Comparison of ENCODE assay signal across 10 cellular contexts in the genomic region with DNA sequence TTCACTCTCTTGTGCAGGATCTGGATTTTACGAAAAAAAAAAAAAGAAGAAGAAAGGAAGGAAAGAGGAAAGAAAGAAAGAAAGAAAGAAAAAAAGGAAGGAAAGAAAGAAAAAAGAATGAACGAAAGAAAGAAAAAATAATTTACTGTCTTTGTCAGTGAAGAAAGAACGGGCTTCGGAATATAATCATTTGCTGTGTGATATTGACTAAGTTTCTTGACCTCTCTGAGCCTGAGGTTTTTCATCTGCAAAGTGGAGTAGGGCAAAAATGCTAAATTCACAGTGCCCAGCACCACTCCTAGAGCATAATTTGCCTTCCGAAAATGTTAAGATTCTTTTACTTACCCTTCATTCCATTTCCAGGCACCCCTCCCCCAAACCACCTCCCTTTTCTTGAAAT. TPM values are rescaled to one million over a fixed set of nuclear protein-coding genes. Genes with fewer than 3 reads are reported as not detected.
A peak's percentile ranks its signal among the peaks of the same experiment; 100 is the strongest.
DNase-seq lines count a peak whose midpoint lies in the region; ATAC-seq, FAIRE-seq and TF ChIP-seq lines count a peak whose summit lies in the region.
"Had no signal": no experiment of that assay in that cellular context is flagged by ENCODE, and none has a peak within 500 bp of the region (broad histone marks: within the 10 kb centered on the region; RNA-seq: fewer than 3 reads in every experiment).

No MANE protein-coding gene starts in this region.

- FAIRE-seq in GM12892 (lab: Jason Lieb, UNC), result peak; percentile 51

- TF ChIP-seq CTCF in SU-DHL-6 (IDR thresholded peaks at IDR 0.05; ENCODE audit: insufficient read depth, low read length, poor library complexity, severe bottlenecking) (no peak), fibroblast of lung (conservative IDR thresholded peaks at IDR 0.05 in 1 of 2, IDR thresholded peaks at IDR 0.05 in 1 of 2; ENCODE audit: low read depth in 1 of 2, low read length in 2 of 2) (no peak)

- no peak for ATAC-seq in HG03521 (IDR thresholded peaks at IDR 0.05; ENCODE audit: unreplicated experiment)

- no peak overlapping the region for H3K9ac ChIP-seq in SU-DHL-6 (ENCODE audit: low read length)
- peak overlapping the region; percentile 58 for H3K9ac ChIP-seq in fibroblast of lung (ENCODE audit: insufficient read depth, low read length)

- DNase-seq in GM12892 (ENCODE audit: insufficient read length) (no peak), fibroblast of lung (ENCODE audit: low read depth in 2 of 2) (no peak), skeletal muscle cell (ENCODE audit: low read depth) (no peak), anterior cingulate cortex (lab: John Stamatoyannopoulos, UW) (no peak), OCI-M2 (lab: John Stamatoyannopoulos, UW; ENCODE audit: unreplicated experiment) (no peak), activated gamma-delta T cell (lab: John Stamatoyannopoulos, UW) (no peak)
- DNase-seq: NCI-H2029 had no signal

- H3K79me2 ChIP-seq in SU-DHL-6 (ENCODE audit: insufficient read depth, low read length), result no peaks in the 10 kb centered on the region
- peaks cover 4% of the 10 kb centered on the region for H3K79me2 ChIP-seq in fibroblast of lung (ENCODE audit: control insufficient read depth, insufficient read depth, low read length)

- no peak overlapping the region for H3K4me3 ChIP-seq in SU-DHL-6 (ENCODE audit: insufficient read depth, low read length, poor library complexity, severe bottlenecking)
- peak overlapping the region; percentile 62 to 88 (median 78) for H3K4me3 ChIP-seq in fibroblast of lung (replicated peaks in 1 of 4; ENCODE audit: control extremely low read depth in 1 of 4, insufficient read depth in 1 of 4, low read depth in 3 of 4, low read length in 4 of 4)
- H3K4me3 ChIP-seq in skeletal muscle cell (ENCODE audit: low read depth, low read length), result peak overlapping the region; percentile 68

- no peaks in the 10 kb centered on the region for H4K20me1 ChIP-seq in SU-DHL-6 (ENCODE audit: low read depth, low read length)
- H4K20me1 ChIP-seq in fibroblast of lung (ENCODE audit: control insufficient read depth, extremely low read depth, insufficient read depth, low read length), result no peaks in the 10 kb centered on the region

- TF ChIP-seq POLR2A in GM12892 (IDR thresholded peaks at IDR 0.05; ENCODE audit: low read depth, low read length), result no peak

- no peaks in the 10 kb centered on the region for H3K9me2 ChIP-seq in SU-DHL-6 (replicated peaks; ENCODE audit: insufficient read depth, low read length)

- H2AFZ ChIP-seq in SU-DHL-6 (ENCODE audit: low read depth, low read length, severe bottlenecking) (no peak overlapping the region), fibroblast of lung (ENCODE audit: low read length) (peak overlapping the region; percentile 73)

- H3F3A ChIP-seq in SU-DHL-6 (ENCODE audit: insufficient read depth), result peaks cover 11% of the 10 kb centered on the region; the same call in 1 of the 2 replicates

- H3K4me1 ChIP-seq in fibroblast of lung (ENCODE audit: control insufficient read depth, extremely low read depth, insufficient read depth, low read length), result peaks cover 41% of the 10 kb centered on the region

- H3K27ac ChIP-seq in SU-DHL-6 (ENCODE audit: low read depth, low read length) (no peak overlapping the region), fibroblast of lung (ENCODE audit: insufficient read depth, low read length) (peak overlapping the region; percentile 76)

- no peaks in the 10 kb centered on the region for H3K27me3 ChIP-seq in SU-DHL-6 (ENCODE audit: low read length)
- no peaks in the 10 kb centered on the region for H3K27me3 ChIP-seq in fibroblast of lung (ENCODE audit: control insufficient read depth, insufficient read depth, low read length)
- H3K27me3 ChIP-seq: adrenal gland had no signal

- H3K36me3 ChIP-seq in SU-DHL-6 (ENCODE audit: low read length) (no peaks in the 10 kb centered on the region), fibroblast of lung (ENCODE audit: control insufficient read depth, insufficient read depth, low read length) (peaks cover 11% of the 10 kb centered on the region)
- H3K36me3 ChIP-seq: adrenal gland had no signal

- H3K9me3 ChIP-seq in SU-DHL-6 (ENCODE audit: insufficient read depth, low read length) (no peaks in the 10 kb centered on the region), fibroblast of lung (ENCODE audit: control insufficient read depth, insufficient read depth, low read depth, low read length) (no peaks in the 10 kb centered on the region)
- H3K9me3 ChIP-seq: adrenal gland had no signal

- H3K4me2 ChIP-seq in SU-DHL-6 (ENCODE audit: low read depth, low read length, poor library complexity, severe bottlenecking), result peak overlapping the region; percentile 3
- peak overlapping the region; percentile 88 for H3K4me2 ChIP-seq in fibroblast of lung (ENCODE audit: extremely low read depth, insufficient read depth, low read length)

RNA-seq across cellular contexts. Expression of a gene that starts 0.3 kb away (rescaled TPM):
- 1.6 TPM for polyA plus RNA-seq in GM12892 (2012; ENCODE audit: missing spikeins)
- total RNA-seq in fibroblast of lung, result 1.3 and 2.6 TPM in 2 replicates
- polyA plus RNA-seq in fibroblast of lung, result 0.87 and 2.5 TPM in 2 replicates
- polyA plus RNA-seq in fibroblast of lung (2012), result 4.2 and 10.0 TPM in 2 replicates
- 2.4 and 2.9 TPM in 2 replicates for polyA minus RNA-seq in fibroblast of lung (ENCODE audit: low replicate concordance)

RNA-seq across cellular contexts. Expression of a gene that starts 0.4 kb away (rescaled TPM):
- 17.1 TPM for polyA plus RNA-seq in GM12892 (2012; ENCODE audit: missing spikeins)
- 20.5 and 40.1 TPM in 2 replicates for total RNA-seq in fibroblast of lung
- polyA plus RNA-seq in fibroblast of lung, result 39.4 and 39.5 TPM in 2 replicates
- 44.9 and 52.7 TPM in 2 replicates for polyA plus RNA-seq in fibroblast of lung (2012)
- 110 and 145 TPM in 2 replicates for polyA minus RNA-seq in fibroblast of lung (ENCODE audit: low replicate concordance)

RNA-seq across cellular contexts. Expression of a gene that starts 5.2 kb away (rescaled TPM):
- polyA plus RNA-seq in GM12892 (2012; ENCODE audit: missing spikeins), result 8.8 TPM
- total RNA-seq in fibroblast of lung, result 19.3 and 24.6 TPM in 2 replicates
- polyA plus RNA-seq in fibroblast of lung, result 2.3 and 3.0 TPM in 2 replicates
- 10.5 and 16.2 TPM in 2 replicates for polyA plus RNA-seq in fibroblast of lung (2012)
- 4.1 and 9.3 TPM in 2 replicates for polyA minus RNA-seq in fibroblast of lung (ENCODE audit: low replicate concordance)

RNA-seq across cellular contexts. Expression of a gene that starts 22.9 kb away (rescaled TPM):
- 15.9 TPM for polyA plus RNA-seq in GM12892 (2012; ENCODE audit: missing spikeins)
- total RNA-seq in fibroblast of lung, result 6.9 and 11.6 TPM in 2 replicates
- 13.1 and 13.5 TPM in 2 replicates for polyA plus RNA-seq in fibroblast of lung
- polyA plus RNA-seq in fibroblast of lung (2012), result 14.4 and 15.0 TPM in 2 replicates
- 17.2 and 25.9 TPM in 2 replicates for polyA minus RNA-seq in fibroblast of lung (ENCODE audit: low replicate concordance)
